Comparison of ENCODE assay signal across 21 cellular contexts in genomic region chr3:126442849-126443229, GRCh38. TPM values are rescaled to one million over a fixed set of nuclear protein-coding genes. Genes with fewer than 3 reads are reported as not detected.
"Had no signal": no experiment of that assay in that cellular context is flagged by ENCODE, and none has a peak within 500 bp of the region (broad histone marks: within the 10 kb centered on the region; RNA-seq: fewer than 3 reads in every experiment).

No MANE protein-coding gene starts in this region.

- DNase-seq: activated CD4-positive, alpha-beta memory T cell treated with anti-CD3 and anti-CD28 coated beads, Interleukin-2, amount 10 ng/mL, durations not matched to agents 7 days and 5 days; activated CD4-positive, alpha-beta T cell treated with anti-CD3 and anti-CD28 coated beads for 36 hours; activated naive CD4-positive, alpha-beta T cell treated with anti-CD3 and anti-CD28 coated beads, Interleukin-2, amount 10 ng/mL, durations not matched to agents 7 days and 5 days; activated T-cell treated with anti-CD3 and anti-CD28 coated beads, Interleukin-2, amount 50 U/mL, for 4 hours; cortex of kidney; effector CD4-positive, alpha-beta T cell; gastrocnemius medialis; kidney glomerular epithelial cell; naive thymus-derived CD4-positive, alpha-beta T cell; stimulated activated CD4-positive, alpha-beta T cell treated with anti-CD3 and anti-CD28 coated beads, Interleukin-2, amount 100 ng/mL, for 24 hours had no signal

- ATAC-seq: activated CD4-positive, alpha-beta T cell treated with anti-CD3 and anti-CD28 coated beads for 36 hours; activated T-cell treated with anti-CD3 and anti-CD28 coated beads, Interleukin-2, amount 50 U/mL, for 4 hours; esophagus mucosa; gastrocnemius medialis; naive thymus-derived CD4-positive, alpha-beta T cell; SK-N-SH treated with all-trans-retinoic acid at 6 μM for 48 hours; T-cell; WTC11 had no signal

- H3K36me3 Mint-ChIP-seq: activated naive CD4-positive, alpha-beta T cell treated with anti-CD3 and anti-CD28 coated beads, Interleukin-2, amount 10 ng/mL, durations not matched to agents 7 days and 5 days had no signal

- H3K9me3 Mint-ChIP-seq: activated CD4-positive, alpha-beta memory T cell treated with anti-CD3 and anti-CD28 coated beads, Interleukin-2, amount 10 ng/mL, durations not matched to agents 7 days and 5 days; activated naive CD4-positive, alpha-beta T cell treated with anti-CD3 and anti-CD28 coated beads, Interleukin-2, amount 10 ng/mL, durations not matched to agents 7 days and 5 days; activated T-cell treated with anti-CD3 and anti-CD28 coated beads, Interleukin-2, amount 50 U/mL, for 4 hours; central memory CD8-positive, alpha-beta T cell; T-cell; WTC11 had no signal

- H3K4me1 Mint-ChIP-seq: activated CD4-positive, alpha-beta memory T cell treated with anti-CD3 and anti-CD28 coated beads, Interleukin-2, amount 10 ng/mL, durations not matched to agents 7 days and 5 days; activated naive CD4-positive, alpha-beta T cell treated with anti-CD3 and anti-CD28 coated beads, Interleukin-2, amount 10 ng/mL, durations not matched to agents 7 days and 5 days had no signal

- H3K4me3 ChIP-seq: gastrocnemius medialis, heart left ventricle had no signal

- H3K27me3 Mint-ChIP-seq: activated CD4-positive, alpha-beta memory T cell treated with anti-CD3 and anti-CD28 coated beads, Interleukin-2, amount 10 ng/mL, durations not matched to agents 7 days and 5 days; activated CD4-positive, alpha-beta T cell treated with anti-CD3 and anti-CD28 coated beads for 36 hours; activated naive CD4-positive, alpha-beta T cell treated with anti-CD3 and anti-CD28 coated beads, Interleukin-2, amount 10 ng/mL, durations not matched to agents 7 days and 5 days; central memory CD8-positive, alpha-beta T cell; naive thymus-derived CD4-positive, alpha-beta T cell; T-cell had no signal

- H3K4me3 Mint-ChIP-seq: activated CD4-positive, alpha-beta memory T cell treated with anti-CD3 and anti-CD28 coated beads, Interleukin-2, amount 10 ng/mL, durations not matched to agents 7 days and 5 days; activated CD4-positive, alpha-beta T cell treated with anti-CD3 and anti-CD28 coated beads for 36 hours; activated naive CD4-positive, alpha-beta T cell treated with anti-CD3 and anti-CD28 coated beads, Interleukin-2, amount 10 ng/mL, durations not matched to agents 7 days and 5 days; activated T-cell treated with anti-CD3 and anti-CD28 coated beads, Interleukin-2, amount 50 U/mL, for 4 hours; central memory CD8-positive, alpha-beta T cell; naive thymus-derived CD4-positive, alpha-beta T cell; T-cell; WTC11 had no signal

- H3K27ac Mint-ChIP-seq: activated CD4-positive, alpha-beta memory T cell treated with anti-CD3 and anti-CD28 coated beads, Interleukin-2, amount 10 ng/mL, durations not matched to agents 7 days and 5 days; activated CD4-positive, alpha-beta T cell treated with anti-CD3 and anti-CD28 coated beads for 36 hours; activated naive CD4-positive, alpha-beta T cell treated with anti-CD3 and anti-CD28 coated beads, Interleukin-2, amount 10 ng/mL, durations not matched to agents 7 days and 5 days; T-cell had no signal

- H3K27me3 ChIP-seq: gastrocnemius medialis, heart left ventricle, neutrophil had no signal

- H3K27ac ChIP-seq: gastrocnemius medialis, heart left ventricle, neutrophil had no signal

- H3K9me3 ChIP-seq: gastrocnemius medialis, heart left ventricle, neutrophil had no signal

RNA-seq across cellular contexts. Expression of gene CFAP100, which starts 48.1 kb away (rescaled TPM):
- total RNA-seq: activated CD4-positive, alpha-beta memory T cell treated with anti-CD3 and anti-CD28 coated beads, Interleukin-2, amount 10 ng/mL, durations not matched to agents 7 days and 5 days; activated CD4-positive, alpha-beta T cell treated with anti-CD3 and anti-CD28 coated beads for 36 hours; activated T-cell treated with anti-CD3 and anti-CD28 coated beads, Interleukin-2, amount 50 U/mL, for 4 hours; aorta; esophagus mucosa; gastrocnemius medialis; heart left ventricle; left ventricle myocardium superior; naive thymus-derived CD4-positive, alpha-beta T cell; renal cortical epithelial cell; T-cell; urinary bladder; WTC11 had no signal
- polyA plus RNA-seq: aorta; heart left ventricle; naive thymus-derived CD4-positive, alpha-beta T cell; urinary bladder had no signal
